ENCODE assay signal across 12 cellular contexts in the genomic region with DNA sequence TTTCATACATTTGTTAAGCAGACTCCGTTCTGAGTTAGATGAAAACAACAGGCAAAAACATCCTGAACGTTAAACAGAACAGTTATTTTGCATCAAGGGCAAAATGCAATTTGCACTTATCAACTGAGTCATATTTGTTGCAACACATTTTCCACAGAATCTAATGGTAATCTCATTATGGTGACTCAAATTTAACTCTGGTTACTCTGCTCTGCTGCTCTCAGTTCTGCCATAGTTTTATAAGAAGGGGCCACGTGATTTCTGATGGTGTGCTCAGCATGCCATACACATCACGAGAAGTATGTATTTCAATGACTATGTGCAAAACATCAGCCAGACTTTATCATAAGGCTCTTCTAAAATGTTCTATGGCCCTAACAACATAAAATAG.
A peak's percentile ranks its signal among the peaks of the same experiment; 100 is the strongest.
DNase-seq lines count a peak whose midpoint lies in the region; ATAC-seq and TF ChIP-seq lines count a peak whose summit lies in the region.
"Had no signal": no experiment of that assay in that cellular context is flagged by ENCODE, and none has a peak within 500 bp of the region (broad histone marks: within the 10 kb centered on the region; RNA-seq: fewer than 3 reads in every experiment).

No MANE protein-coding gene starts in this region.

- H3K27me3 ChIP-seq in BLaER1 (no peaks in the 10 kb centered on the region), left lung (no peaks in the 10 kb centered on the region)

- H3K4me1 ChIP-seq in BLaER1 (peaks cover 12% of the 10 kb centered on the region; the same call in 1 of the 2 replicates), left lung (no peaks in the 10 kb centered on the region)

- TF ChIP-seq CTCF in WTC11 (IDR thresholded peaks at IDR 0.05) (no peak), left lung (IDR thresholded peaks at IDR 0.05) (no peak)

- H3K4me1 Mint-ChIP-seq in WTC11: peaks cover 21% of the 10 kb centered on the region

- no peak overlapping the region for H3K9ac ChIP-seq in BLaER1

- peaks cover 4% of the 10 kb centered on the region; the same call in 1 of the 2 replicates for H3K36me3 Mint-ChIP-seq in WTC11

- CTCF ChIA-PET in WTC11 (lab: Charles Lee): no interaction called here

- peak; percentile 69 for ATAC-seq in GM18867 (IDR thresholded peaks at IDR 0.05; ENCODE audit: unreplicated experiment)
- ATAC-seq in WTC11: no peak
- peak; percentile 54 for ATAC-seq in left lung
- no peak for ATAC-seq in GM21619 (IDR thresholded peaks at IDR 0.05; ENCODE audit: unreplicated experiment)
- ATAC-seq in HG03159 (IDR thresholded peaks at IDR 0.05; ENCODE audit: unreplicated experiment): no peak

- POLR2A ChIA-PET in WTC11 (lab: Charles Lee): no interaction called here

- no peaks in the 10 kb centered on the region for H4K20me1 ChIP-seq in BLaER1

- H3K27ac ChIP-seq in BLaER1 (no peak overlapping the region), left lung (no peak overlapping the region)
- H3K27ac ChIP-seq: thoracic aorta had no signal

- H3K4me3 ChIP-seq in BLaER1: no peak overlapping the region
- H3K4me3 ChIP-seq in left lung: no peak overlapping the region
- H3K4me3 ChIP-seq: thoracic aorta had no signal

- H3K27ac Mint-ChIP-seq in WTC11: 0 out of 2 replicates have a peak overlapping the region, but pooled peaks have one; percentile 8
- H3K27ac Mint-ChIP-seq: activated B cell treated with CpG ODN at 0.5 μM for 24 hours had no signal

- H3K36me3 ChIP-seq in BLaER1: peaks cover 17% of the 10 kb centered on the region
- H3K36me3 ChIP-seq in left lung: no peaks in the 10 kb centered on the region
- H3K36me3 ChIP-seq: thoracic aorta had no signal

- no peaks in the 10 kb centered on the region for H3K27me3 Mint-ChIP-seq in WTC11 (ENCODE audit: low read depth)
- H3K27me3 Mint-ChIP-seq: activated B cell treated with CpG ODN at 0.5 μM for 24 hours had no signal

- H3K9me3 ChIP-seq in BLaER1: peaks cover 8% of the 10 kb centered on the region
- H3K9me3 ChIP-seq in left lung: peaks cover 0 to 4% of the 10 kb centered on the region in 2 donors

- intact Hi-C loops in left lung (cut with DNase I): no loop called here

- no peak overlapping the region for H3K4me3 Mint-ChIP-seq in WTC11
- H3K4me3 Mint-ChIP-seq: activated B cell treated with CpG ODN at 0.5 μM for 24 hours had no signal

- peak overlapping the region; percentile 20; the same call in 1 of the 2 replicates for H3K4me2 ChIP-seq in BLaER1

- DNase-seq in WTC11 (ENCODE audit: low spot score) (no peak), left lung (no peak), GM19238 (ENCODE audit: insufficient read length, low spot score) (no peak), NCI-H69 (lab: John Stamatoyannopoulos, UW) (no peak)
- DNase-seq: activated B cell treated with CpG ODN at 0.5 μM for 24 hours; NCI-H1105; stimulated activated CD4-positive, alpha-beta T cell treated with anti-CD3 and anti-CD28 coated beads, Interleukin-2, amount 100 ng/mL, for 24 hours had no signal

- H3K9me3 Mint-ChIP-seq in WTC11: peaks cover 10% of the 10 kb centered on the region

TF ChIP-seq in WTC11, 78 proteins besides CTCF, POLR2A, EP300 and RAD21:
- TF ChIP-seq HMGA2 (CRISPR knock-in tag; IDR thresholded peaks at IDR 0.05): no peak
- TF ChIP-seq, protein P1, sequence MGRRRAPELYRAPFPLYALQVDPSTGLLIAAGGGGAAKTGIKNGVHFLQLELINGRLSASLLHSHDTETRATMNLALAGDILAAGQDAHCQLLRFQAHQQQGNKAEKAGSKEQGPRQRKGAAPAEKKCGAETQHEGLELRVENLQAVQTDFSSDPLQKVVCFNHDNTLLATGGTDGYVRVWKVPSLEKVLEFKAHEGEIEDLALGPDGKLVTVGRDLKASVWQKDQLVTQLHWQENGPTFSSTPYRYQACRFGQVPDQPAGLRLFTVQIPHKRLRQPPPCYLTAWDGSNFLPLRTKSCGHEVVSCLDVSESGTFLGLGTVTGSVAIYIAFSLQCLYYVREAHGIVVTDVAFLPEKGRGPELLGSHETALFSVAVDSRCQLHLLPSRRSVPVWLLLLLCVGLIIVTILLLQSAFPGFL (CRISPR knock-in tag; IDR thresholded peaks at IDR 0.05; ENCODE audit: borderline replicate concordance): no peak
- no peak for TF ChIP-seq GABPB1 (CRISPR knock-in tag; IDR thresholded peaks at IDR 0.05)
- no peak for TF ChIP-seq ELF4 (CRISPR knock-in tag; IDR thresholded peaks at IDR 0.05; ENCODE audit: low read depth)
- TF ChIP-seq SOX15 (CRISPR knock-in tag; IDR thresholded peaks at IDR 0.05): no peak
- no peak for TF ChIP-seq AR (CRISPR knock-in tag; IDR thresholded peaks at IDR 0.05)
- TF ChIP-seq CREM (CRISPR knock-in tag; IDR thresholded peaks at IDR 0.05): no peak

Comparison
In these comparisons a context has a peak if more than half of its experiments do, and no peak if none do; other contexts are left out.
1. ATAC-seq: peak in GM18867 (single experiment) and left lung (single experiment); none in WTC11 (single experiment), GM21619 (single experiment) and HG03159 (single experiment).